In the genomic region with DNA sequence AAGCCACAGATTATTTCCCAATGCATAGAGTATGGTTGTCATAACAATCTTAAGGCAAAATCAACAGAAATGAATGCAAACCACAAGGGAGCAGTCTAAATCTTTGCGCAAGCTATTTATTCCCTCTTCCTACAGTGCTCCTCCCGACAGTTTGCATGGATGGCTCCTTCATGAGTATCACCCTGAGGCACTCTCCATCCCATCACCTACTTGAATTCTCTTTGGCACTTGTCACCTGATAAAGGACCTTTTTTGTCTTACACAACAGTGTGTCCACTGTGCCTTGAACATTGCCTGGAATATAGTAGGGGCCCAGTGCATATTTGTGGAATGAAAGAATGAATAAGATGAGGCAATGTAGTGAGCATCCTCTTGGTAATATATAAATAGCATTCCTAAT, we compare ENCODE assay signal across 16 cellular contexts.
DNase-seq lines count a peak whose midpoint lies in the region; ATAC-seq and TF ChIP-seq lines count a peak whose summit lies in the region.
"Had no signal": no experiment of that assay in that cellular context is flagged by ENCODE, and none has a peak within 500 bp of the region (broad histone marks: within the 10 kb centered on the region; RNA-seq: fewer than 3 reads in every experiment).

No MANE protein-coding gene starts in this region.

- ATAC-seq in GM19467 (IDR thresholded peaks at IDR 0.05; ENCODE audit: unreplicated experiment) (no peak), GM21381 (IDR thresholded peaks at IDR 0.05; ENCODE audit: unreplicated experiment) (no peak), GM21423 (IDR thresholded peaks at IDR 0.05; ENCODE audit: unreplicated experiment) (no peak)
- ATAC-seq: GM12878, HepG2 had no signal

- DNase-seq in AG10803 (ENCODE audit: low read depth), result peak; percentile 14
- peak; percentile 16 for DNase-seq in HS-5 (ENCODE audit: low read depth)
- DNase-seq in amniotic epithelial cell (ENCODE audit: low read depth), result peak; percentile 29
- peak; percentile 6 for DNase-seq in iris pigment epithelial cell (ENCODE audit: low read depth)
- no peak for DNase-seq in NOMO-1 treated with dmso at 0.1 percent for 144 hours (lab: John Stamatoyannopoulos, UW; ENCODE audit: unreplicated experiment)
- DNase-seq: ACHN; C1 segment of cervical spinal cord; Calu3; CD4-positive, alpha-beta T cell; DMS 273 treated with DMSO at 0.1 percent for 48 hours; H7 had no signal

- no peak for TF ChIP-seq CTCF in AG10803 (conservative IDR thresholded peaks at IDR 0.05; ENCODE audit: low read length)

- H3K4me3 ChIP-seq in AG10803 (ENCODE audit: low read length), result no peak overlapping the region
- H3K4me3 ChIP-seq: GM12878 had no signal
